14 cellular contexts compared by ENCODE assay signal in genomic region chr2:2662037-2662846, GRCh38.
A peak's percentile ranks its signal among the peaks of the same experiment; 100 is the strongest.
DNase-seq lines count a peak whose midpoint lies in the region; ATAC-seq and TF ChIP-seq lines count a peak whose summit lies in the region.
"Had no signal": no experiment of that assay in that cellular context is flagged by ENCODE, and none has a peak within 500 bp of the region (broad histone marks: within the 10 kb centered on the region; RNA-seq: fewer than 3 reads in every experiment).

No MANE protein-coding gene starts in this region.

- peaks cover 14% of the 10 kb centered on the region for H3K27me3 Mint-ChIP-seq in nephron progenitor cell (ENCODE audit: low read depth, poor library complexity)
- no peaks in the 10 kb centered on the region for H3K27me3 Mint-ChIP-seq in activated T-cell treated with anti-CD3 and anti-CD28 coated beads, Interleukin-2, amount 50 U/mL, for 72 hours (ENCODE audit: low read depth)
- H3K27me3 Mint-ChIP-seq in activated CD4-positive, alpha-beta T cell treated with anti-CD3 and anti-CD28 coated beads, Interleukin-2, amount 10 ng/mL, durations not matched to agents 24 days and 14 days = no peaks in the 10 kb centered on the region

- H3K27ac ChIP-seq in C4-2B = peak overlapping the region; percentile 91
- no peak overlapping the region for H3K27ac ChIP-seq in uterus
- H3K27ac ChIP-seq: SJCRH30, testis had no signal

- H3K9me3 ChIP-seq in uterus = no peaks in the 10 kb centered on the region
- H3K9me3 ChIP-seq: SJCRH30, testis had no signal

- no peaks in the 10 kb centered on the region for H3K36me3 ChIP-seq in uterus
- H3K36me3 ChIP-seq: SJCRH30 had no signal

- H3K4me1 ChIP-seq in uterus = no peaks in the 10 kb centered on the region
- H3K4me1 ChIP-seq: SJCRH30, testis had no signal

- no peak overlapping the region for H3K4me3 Mint-ChIP-seq in nephron progenitor cell
- H3K4me3 Mint-ChIP-seq in activated T-cell treated with anti-CD3 and anti-CD28 coated beads, Interleukin-2, amount 50 U/mL, for 72 hours = no peak overlapping the region
- no peak overlapping the region for H3K4me3 Mint-ChIP-seq in activated CD4-positive, alpha-beta T cell treated with anti-CD3 and anti-CD28 coated beads, Interleukin-2, amount 10 ng/mL, durations not matched to agents 24 days and 14 days
- H3K4me3 Mint-ChIP-seq: activated naive CD4-positive, alpha-beta T cell treated with anti-CD3 and anti-CD28 coated beads, Interleukin-2, amount 10 ng/mL, durations not matched to agents 7 days and 5 days; neural crest cell had no signal

- peak; percentile 89 for DNase-seq in NCI-H2171 (lab: John Stamatoyannopoulos, UW)
- peak; percentile 85 for DNase-seq in cerebellar cortex (ENCODE audit: low spot score)
- no peak for DNase-seq in nephron progenitor cell
- DNase-seq in uterus = no peak
- DNase-seq in activated T-cell treated with anti-CD3 and anti-CD28 coated beads, Interleukin-2, amount 50 U/mL, for 72 hours = no peak
- no peak for DNase-seq in activated CD4-positive, alpha-beta T cell treated with anti-CD3 and anti-CD28 coated beads, Interleukin-2, amount 10 ng/mL, durations not matched to agents 24 days and 14 days
- DNase-seq: activated naive CD4-positive, alpha-beta T cell treated with anti-CD3 and anti-CD28 coated beads, Interleukin-2, amount 10 ng/mL, durations not matched to agents 7 days and 5 days; effector CD4-positive, alpha-beta T cell; Karpas-422; testis had no signal

- H3K36me3 Mint-ChIP-seq in nephron progenitor cell (ENCODE audit: low read depth) = peaks cover 10% of the 10 kb centered on the region
- H3K36me3 Mint-ChIP-seq in activated T-cell treated with anti-CD3 and anti-CD28 coated beads, Interleukin-2, amount 50 U/mL, for 72 hours (ENCODE audit: insufficient read depth in 2 of 2) = peaks cover 3 to 6% of the 10 kb centered on the region in 2 donors
- H3K36me3 Mint-ChIP-seq in activated CD4-positive, alpha-beta T cell treated with anti-CD3 and anti-CD28 coated beads, Interleukin-2, amount 10 ng/mL, durations not matched to agents 24 days and 14 days (ENCODE audit: low read depth) = no peaks in the 10 kb centered on the region
- H3K36me3 Mint-ChIP-seq: activated naive CD4-positive, alpha-beta T cell treated with anti-CD3 and anti-CD28 coated beads, Interleukin-2, amount 10 ng/mL, durations not matched to agents 7 days and 5 days had no signal

- TF ChIP-seq CTCF in C4-2B (conservative IDR thresholded peaks at IDR 0.05) = no peak
- no peak for TF ChIP-seq CTCF in nephron progenitor cell (IDR thresholded peaks at IDR 0.05)
- TF ChIP-seq CTCF in uterus (IDR thresholded peaks at IDR 0.05) = no peak

- peaks cover 27% of the 10 kb centered on the region for H3K9me3 Mint-ChIP-seq in nephron progenitor cell
- peaks cover 6 to 8% of the 10 kb centered on the region in 2 donors for H3K9me3 Mint-ChIP-seq in activated T-cell treated with anti-CD3 and anti-CD28 coated beads, Interleukin-2, amount 50 U/mL, for 72 hours
- peaks cover 8% of the 10 kb centered on the region for H3K9me3 Mint-ChIP-seq in activated CD4-positive, alpha-beta T cell treated with anti-CD3 and anti-CD28 coated beads, Interleukin-2, amount 10 ng/mL, durations not matched to agents 24 days and 14 days
- H3K9me3 Mint-ChIP-seq: neural crest cell had no signal

- no peaks in the 10 kb centered on the region for H3K27me3 ChIP-seq in uterus
- H3K27me3 ChIP-seq: testis had no signal

- intact Hi-C loops in uterus (cut with DNase I; ENCODE audit: low total_unique reads) = no loop called here
- intact Hi-C loops in activated CD4-positive, alpha-beta T cell treated with anti-CD3 and anti-CD28 coated beads, Interleukin-2, amount 10 ng/mL, durations not matched to agents 24 days and 14 days (cut with micrococcal nuclease) = no loop called here

- no peak for TF ChIP-seq POLR2A in uterus (IDR thresholded peaks at IDR 0.05)

- H3K4me3 ChIP-seq in uterus = no peak overlapping the region
- H3K4me3 ChIP-seq: SJCRH30, testis had no signal

- H3K4me1 Mint-ChIP-seq in nephron progenitor cell = peaks cover 63% of the 10 kb centered on the region
- H3K4me1 Mint-ChIP-seq in activated T-cell treated with anti-CD3 and anti-CD28 coated beads, Interleukin-2, amount 50 U/mL, for 72 hours (ENCODE audit: low read depth) = peaks cover 8% of the 10 kb centered on the region
- H3K4me1 Mint-ChIP-seq in activated CD4-positive, alpha-beta T cell treated with anti-CD3 and anti-CD28 coated beads, Interleukin-2, amount 10 ng/mL, durations not matched to agents 24 days and 14 days = no peaks in the 10 kb centered on the region

- no peak for ATAC-seq in GM21619 (IDR thresholded peaks at IDR 0.05; ENCODE audit: unreplicated experiment)
- ATAC-seq in activated T-cell treated with anti-CD3 and anti-CD28 coated beads, Interleukin-2, amount 50 U/mL, for 72 hours (replicated peaks in 1 of 2) = no peak

- peak overlapping the region; percentile 26 for H3K27ac Mint-ChIP-seq in nephron progenitor cell
- H3K27ac Mint-ChIP-seq in activated T-cell treated with anti-CD3 and anti-CD28 coated beads, Interleukin-2, amount 50 U/mL, for 72 hours = no peak overlapping the region
- H3K27ac Mint-ChIP-seq in activated CD4-positive, alpha-beta T cell treated with anti-CD3 and anti-CD28 coated beads, Interleukin-2, amount 10 ng/mL, durations not matched to agents 24 days and 14 days = no peak overlapping the region
- H3K27ac Mint-ChIP-seq: activated naive CD4-positive, alpha-beta T cell treated with anti-CD3 and anti-CD28 coated beads, Interleukin-2, amount 10 ng/mL, durations not matched to agents 7 days and 5 days had no signal

Comparison
In these comparisons a context has a peak if more than half of its experiments do, and no peak if none do; other contexts are left out.
1. DNase-seq: peak in NCI-H2171 (single experiment) and cerebellar cortex (single experiment); none in nephron progenitor cell (single experiment), uterus (0 of 2), activated T-cell treated with anti-CD3 and anti-CD28 coated beads, Interleukin-2, amount 50 U/mL, for 72 hours (0 of 2) and activated CD4-positive, alpha-beta T cell treated with anti-CD3 and anti-CD28 coated beads, Interleukin-2, amount 10 ng/mL, durations not matched to agents 24 days and 14 days (single experiment).